10 cellular contexts compared by ENCODE assay signal in genomic region chr21:34989337-34990151, GRCh38. TPM values are rescaled to one million over a fixed set of nuclear protein-coding genes. Genes with fewer than 3 reads are reported as not detected.
DNase-seq lines count a peak whose midpoint lies in the region; ATAC-seq and TF ChIP-seq lines count a peak whose summit lies in the region.
"Had no signal": no experiment of that assay in that cellular context is flagged by ENCODE, and none has a peak within 500 bp of the region (broad histone marks: within the 10 kb centered on the region; RNA-seq: fewer than 3 reads in every experiment).

No MANE protein-coding gene starts in this region.

- H3K36me3 Mint-ChIP-seq in activated CD8-positive, alpha-beta memory T cell treated with anti-CD3 and anti-CD28 coated beads, Interleukin-2, amount 10 ng/mL, durations not matched to agents 7 days and 5 days = peaks cover 2% of the 10 kb centered on the region
- peaks cover 26% of the 10 kb centered on the region for H3K36me3 Mint-ChIP-seq in effector memory CD8-positive, alpha-beta T cell (ENCODE audit: insufficient read depth)
- peaks cover 7% of the 10 kb centered on the region for H3K36me3 Mint-ChIP-seq in stimulated activated naive CD8-positive, alpha-beta T cell treated with anti-CD3 and anti-CD28 coated beads, Interleukin-15, Interleukin-2, amounts not matched to agents 100 ng/mL and 50 ng/mL, for 24 hours (ENCODE audit: low read depth)

- CTCF ChIA-PET in activated CD8-positive, alpha-beta memory T cell treated with anti-CD3 and anti-CD28 coated beads, Interleukin-2, amount 10 ng/mL, durations not matched to agents 7 days and 5 days (lab: Charles Lee) = interaction anchor here (0.8 to 4.8 kb wide), 20 partner anchors 11 to 411 kb away, joined by 3 to 36 read pairs (median 4); no protein-coding TSS in a partner anchor
- CTCF ChIA-PET in HEK293T (lab: Yijun Ruan, JAX) = interaction anchor here (0.6 to 0.7 kb wide), 3 partner anchors 39 to 445 kb away, joined by 3 read pairs; no protein-coding TSS in a partner anchor

- peaks cover 67% of the 10 kb centered on the region for H3K4me1 Mint-ChIP-seq in activated CD8-positive, alpha-beta memory T cell treated with anti-CD3 and anti-CD28 coated beads, Interleukin-2, amount 10 ng/mL, durations not matched to agents 7 days and 5 days
- peaks cover 67 to 69% of the 10 kb centered on the region in 2 donors for H3K4me1 Mint-ChIP-seq in effector memory CD8-positive, alpha-beta T cell (ENCODE audit: low read depth in 2 of 2)
- H3K4me1 Mint-ChIP-seq in stimulated activated naive CD8-positive, alpha-beta T cell treated with anti-CD3 and anti-CD28 coated beads, Interleukin-15, Interleukin-2, amounts not matched to agents 100 ng/mL and 50 ng/mL, for 24 hours (ENCODE audit: low read depth) = peaks cover 13% of the 10 kb centered on the region

- DNase-seq in activated CD8-positive, alpha-beta memory T cell treated with anti-CD3 and anti-CD28 coated beads, Interleukin-2, amount 10 ng/mL, durations not matched to agents 7 days and 5 days = peak; percentile 76
- DNase-seq in activated CD8-positive, alpha-beta memory T cell treated with anti-CD3 and anti-CD28 coated beads, Interleukin-2, amount 50 U/mL, for 4 hours = no peak
- peak; percentile 80 for DNase-seq in activated CD4-positive, alpha-beta T cell treated with anti-CD3 and anti-CD28 coated beads for 48 hours
- no peak for DNase-seq in effector memory CD8-positive, alpha-beta T cell
- DNase-seq in HEK293T (ENCODE audit: extremely low spot score) (no peak), epidermal melanocyte (ENCODE audit: insufficient read length, low spot score) (no peak), NCI-H2081 (lab: John Stamatoyannopoulos, UW) (no peak)
- DNase-seq: islet precursor cell, NCI-H2029 had no signal

- POLR2A ChIA-PET in HEK293T (lab: Yijun Ruan, JAX) = no interaction called here

- peak overlapping the region; percentile 82 for H3K27ac Mint-ChIP-seq in activated CD8-positive, alpha-beta memory T cell treated with anti-CD3 and anti-CD28 coated beads, Interleukin-2, amount 10 ng/mL, durations not matched to agents 7 days and 5 days
- peak overlapping the region in 1 of 2 donors; percentile 93 for H3K27ac Mint-ChIP-seq in effector memory CD8-positive, alpha-beta T cell
- peak overlapping the region; percentile 88 for H3K27ac Mint-ChIP-seq in stimulated activated naive CD8-positive, alpha-beta T cell treated with anti-CD3 and anti-CD28 coated beads, Interleukin-15, Interleukin-2, amounts not matched to agents 100 ng/mL and 50 ng/mL, for 24 hours

- H3K27me3 Mint-ChIP-seq in activated CD8-positive, alpha-beta memory T cell treated with anti-CD3 and anti-CD28 coated beads, Interleukin-2, amount 10 ng/mL, durations not matched to agents 7 days and 5 days = no peaks in the 10 kb centered on the region
- no peaks in the 10 kb centered on the region for H3K27me3 Mint-ChIP-seq in effector memory CD8-positive, alpha-beta T cell
- no peaks in the 10 kb centered on the region for H3K27me3 Mint-ChIP-seq in stimulated activated naive CD8-positive, alpha-beta T cell treated with anti-CD3 and anti-CD28 coated beads, Interleukin-15, Interleukin-2, amounts not matched to agents 100 ng/mL and 50 ng/mL, for 24 hours

- no peak overlapping the region for H3K4me3 Mint-ChIP-seq in activated CD8-positive, alpha-beta memory T cell treated with anti-CD3 and anti-CD28 coated beads, Interleukin-2, amount 10 ng/mL, durations not matched to agents 7 days and 5 days
- H3K4me3 Mint-ChIP-seq in effector memory CD8-positive, alpha-beta T cell = peak overlapping the region; percentile 91
- peak overlapping the region; percentile 30 for H3K4me3 Mint-ChIP-seq in stimulated activated naive CD8-positive, alpha-beta T cell treated with anti-CD3 and anti-CD28 coated beads, Interleukin-15, Interleukin-2, amounts not matched to agents 100 ng/mL and 50 ng/mL, for 24 hours

- no peaks in the 10 kb centered on the region for H3K9me3 Mint-ChIP-seq in activated CD8-positive, alpha-beta memory T cell treated with anti-CD3 and anti-CD28 coated beads, Interleukin-2, amount 10 ng/mL, durations not matched to agents 7 days and 5 days (ENCODE audit: low read depth)
- no peaks in the 10 kb centered on the region for H3K9me3 Mint-ChIP-seq in effector memory CD8-positive, alpha-beta T cell
- H3K9me3 Mint-ChIP-seq in stimulated activated naive CD8-positive, alpha-beta T cell treated with anti-CD3 and anti-CD28 coated beads, Interleukin-15, Interleukin-2, amounts not matched to agents 100 ng/mL and 50 ng/mL, for 24 hours = no peaks in the 10 kb centered on the region

- peak; percentile 54 for ATAC-seq in activated CD8-positive, alpha-beta memory T cell treated with anti-CD3 and anti-CD28 coated beads, Interleukin-2, amount 10 ng/mL, durations not matched to agents 7 days and 5 days
- ATAC-seq in effector memory CD8-positive, alpha-beta T cell (replicated peaks) = peak; percentile 25

TF ChIP-seq in HEK293T, 16 proteins besides CTCF, POLR2A, EP300 and RAD21:
- no peak for TF ChIP-seq PKNOX1 (IDR thresholded peaks at IDR 0.05)
- no peak for TF ChIP-seq FOXA1 (IDR thresholded peaks at IDR 0.05)
- TF ChIP-seq FOXM1 (IDR thresholded peaks at IDR 0.05; ENCODE audit: borderline replicate concordance) = no peak
- no peak for TF ChIP-seq HDGF (IDR thresholded peaks at IDR 0.05; ENCODE audit: borderline replicate concordance)
- TF ChIP-seq L3MBTL2 (conservative IDR thresholded peaks at IDR 0.05) = no peak
- no peak for TF ChIP-seq ARNT (IDR thresholded peaks at IDR 0.05)
- TF ChIP-seq NFRKB (IDR thresholded peaks at IDR 0.05) = no peak
- no peak for TF ChIP-seq CTBP1 (IDR thresholded peaks at IDR 0.05; ENCODE audit: borderline replicate concordance)
- TF ChIP-seq SP1 (IDR thresholded peaks at IDR 0.05) = no peak
- TF ChIP-seq BHLHE40 (IDR thresholded peaks at IDR 0.05; ENCODE audit: borderline replicate concordance) = no peak
- no peak for TF ChIP-seq LEF1 (IDR thresholded peaks at IDR 0.05; ENCODE audit: borderline replicate concordance)
- TF ChIP-seq ELF4 (IDR thresholded peaks at IDR 0.05) = no peak
- no peak for TF ChIP-seq SUZ12 (IDR thresholded peaks at IDR 0.05)
- TF ChIP-seq ZNF384 (IDR thresholded peaks at IDR 0.05) = no peak

RNA-seq across cellular contexts. Expression of gene RUNX1, which starts 59.6 kb away (rescaled TPM):
- 10 to 100 TPM; 23.3 to 35.3 TPM for total RNA-seq in activated CD8-positive, alpha-beta memory T cell treated with anti-CD3 and anti-CD28 coated beads, Interleukin-2, amount 10 ng/mL, durations not matched to agents 7 days and 5 days

Comparison
In these comparisons a context has a peak if more than half of its experiments do, and no peak if none do; other contexts are left out.
1. DNase-seq: peak in activated CD8-positive, alpha-beta memory T cell treated with anti-CD3 and anti-CD28 coated beads, Interleukin-2, amount 10 ng/mL, durations not matched to agents 7 days and 5 days (single experiment) and activated CD4-positive, alpha-beta T cell treated with anti-CD3 and anti-CD28 coated beads for 48 hours (single experiment); none in activated CD8-positive, alpha-beta memory T cell treated with anti-CD3 and anti-CD28 coated beads, Interleukin-2, amount 50 U/mL, for 4 hours (single experiment), effector memory CD8-positive, alpha-beta T cell (0 of 3), HEK293T (single experiment), epidermal melanocyte (single experiment) and NCI-H2081 (0 of 2).